15 cellular contexts compared by ENCODE assay signal in the genomic region with DNA sequence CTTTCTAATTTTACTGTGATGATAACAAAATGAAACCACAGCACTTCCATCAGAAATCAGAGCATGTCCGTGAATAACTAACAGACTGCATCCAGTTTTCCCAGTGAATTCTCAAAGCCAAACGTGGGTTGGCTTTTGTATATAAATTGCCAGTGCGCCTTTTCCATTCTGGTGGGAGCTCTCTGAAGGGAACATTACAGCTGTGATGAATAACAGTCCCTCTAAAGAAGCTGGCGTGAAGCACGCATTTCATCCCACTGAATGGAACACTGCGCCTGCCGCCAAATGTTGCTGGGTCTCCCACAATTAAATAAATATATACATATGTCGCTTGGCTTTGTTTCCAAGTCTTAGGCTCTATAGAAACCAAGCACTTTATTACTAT.
DNase-seq lines count a peak whose midpoint lies in the region.
"Had no signal": no experiment of that assay in that cellular context is flagged by ENCODE, and none has a peak within 500 bp of the region (broad histone marks: within the 10 kb centered on the region; RNA-seq: fewer than 3 reads in every experiment).

No MANE protein-coding gene starts in this region.

- H3K9me3 ChIP-seq in SJSA1 (replicated peaks) (no peaks in the 10 kb centered on the region), stomach smooth muscle (ENCODE audit: control insufficient read depth in 2 of 2, low read length in 2 of 2) (no peaks in the 10 kb centered on the region)
- H3K9me3 ChIP-seq: right lobe of liver had no signal

- no peak overlapping the region for H3K4me3 Mint-ChIP-seq in T-helper 2 cell treated with Interferon-gamma antibody and Interleukin-4, amounts not matched to agents 5 μg/mL and 100 μg/mL, for 36 hours
- H3K4me3 Mint-ChIP-seq: activated naive CD4-positive, alpha-beta T cell treated with anti-CD3 and anti-CD28 coated beads for 36 hours; effector memory CD8-positive, alpha-beta T cell had no signal

- H3K4me1 ChIP-seq in SJSA1 (replicated peaks) = peaks cover 50% of the 10 kb centered on the region
- H3K4me1 ChIP-seq in stomach smooth muscle (ENCODE audit: control insufficient read depth, insufficient read depth, low read length) = peaks cover 18% of the 10 kb centered on the region
- H3K4me1 ChIP-seq: right lobe of liver had no signal

- H3K4me3 ChIP-seq in SJSA1 = peak overlapping the region; percentile 14
- H3K4me3 ChIP-seq in stomach smooth muscle (ENCODE audit: low read length in 2 of 2) = peak overlapping the region; percentile 54 to 56
- H3K4me3 ChIP-seq: right lobe of liver had no signal

- H3K9me3 Mint-ChIP-seq in T-helper 2 cell treated with Interferon-gamma antibody and Interleukin-4, amounts not matched to agents 5 μg/mL and 100 μg/mL, for 36 hours = no peaks in the 10 kb centered on the region
- H3K9me3 Mint-ChIP-seq: activated naive CD4-positive, alpha-beta T cell treated with anti-CD3 and anti-CD28 coated beads for 36 hours; effector memory CD8-positive, alpha-beta T cell had no signal

- DNase-seq in GM03348 (ENCODE audit: low spot score) (peak; percentile 46), SJSA1 (ENCODE audit: low read depth in 1 of 2, low spot score in 2 of 2) (peak in 1 of 2 experiments; percentile 43), hepatic stellate cell (ENCODE audit: low spot score) (peak; percentile 47), NCI-H345 (lab: John Stamatoyannopoulos, UW) (no peak), iPS-NIHi11 (ENCODE audit: low spot score) (no peak), NCI-H526 treated with DMSO at 0.1 percent for 48 hours (lab: John Stamatoyannopoulos, UW) (no peak)
- DNase-seq in T-helper 2 cell treated with Interferon-gamma antibody and Interleukin-4, amounts not matched to agents 5 μg/mL and 100 μg/mL, for 36 hours (ENCODE audit: low spot score) = no peak
- DNase-seq: activated CD4-positive, CD25-positive, alpha-beta regulatory T cell; activated naive CD4-positive, alpha-beta T cell treated with anti-CD3 and anti-CD28 coated beads for 36 hours; effector memory CD8-positive, alpha-beta T cell; left cardiac atrium; NCI-H1436; right lobe of liver had no signal

- no peak overlapping the region for H3K27ac Mint-ChIP-seq in T-helper 2 cell treated with Interferon-gamma antibody and Interleukin-4, amounts not matched to agents 5 μg/mL and 100 μg/mL, for 36 hours
- H3K27ac Mint-ChIP-seq: activated naive CD4-positive, alpha-beta T cell treated with anti-CD3 and anti-CD28 coated beads for 36 hours; effector memory CD8-positive, alpha-beta T cell had no signal

- no peak overlapping the region for H3K27ac ChIP-seq in SJSA1
- H3K27ac ChIP-seq in stomach smooth muscle (ENCODE audit: low read length) = peak overlapping the region; percentile 73
- H3K27ac ChIP-seq: right lobe of liver, RWPE1 had no signal

- H3K27me3 Mint-ChIP-seq in T-helper 2 cell treated with Interferon-gamma antibody and Interleukin-4, amounts not matched to agents 5 μg/mL and 100 μg/mL, for 36 hours (ENCODE audit: low read depth) = peaks cover 12% of the 10 kb centered on the region

- H3K36me3 ChIP-seq in SJSA1 = no peaks in the 10 kb centered on the region
- H3K36me3 ChIP-seq in stomach smooth muscle (ENCODE audit: control insufficient read depth in 2 of 2, insufficient read depth in 2 of 2, low read length in 2 of 2) = no peaks in the 10 kb centered on the region
- H3K36me3 ChIP-seq: right lobe of liver had no signal

- H3K27me3 ChIP-seq in SJSA1 (replicated peaks) = no peaks in the 10 kb centered on the region
- H3K27me3 ChIP-seq in stomach smooth muscle (ENCODE audit: control insufficient read depth in 1 of 2, insufficient read depth in 2 of 2, low read length in 2 of 2) = no peaks in the 10 kb centered on the region
- H3K27me3 ChIP-seq: right lobe of liver had no signal

- no peaks in the 10 kb centered on the region for H3K36me3 Mint-ChIP-seq in T-helper 2 cell treated with Interferon-gamma antibody and Interleukin-4, amounts not matched to agents 5 μg/mL and 100 μg/mL, for 36 hours (ENCODE audit: low read depth)

- H3K4me1 Mint-ChIP-seq in T-helper 2 cell treated with Interferon-gamma antibody and Interleukin-4, amounts not matched to agents 5 μg/mL and 100 μg/mL, for 36 hours (ENCODE audit: low read depth) = no peaks in the 10 kb centered on the region

- H3K9ac ChIP-seq in stomach smooth muscle (ENCODE audit: low read length in 2 of 2) = peak overlapping the region; percentile 11 to 37

Comparison
In these comparisons a context has a peak if more than half of its experiments do, and no peak if none do; other contexts are left out.
1. DNase-seq: peak in GM03348 (single experiment) and hepatic stellate cell (single experiment); none in T-helper 2 cell treated with Interferon-gamma antibody and Interleukin-4, amounts not matched to agents 5 μg/mL and 100 μg/mL, for 36 hours (single experiment), NCI-H345 (single experiment), iPS-NIHi11 (single experiment) and NCI-H526 treated with DMSO at 0.1 percent for 48 hours (single experiment).